ENCODE assay signal across 13 cellular contexts in the genomic region with DNA sequence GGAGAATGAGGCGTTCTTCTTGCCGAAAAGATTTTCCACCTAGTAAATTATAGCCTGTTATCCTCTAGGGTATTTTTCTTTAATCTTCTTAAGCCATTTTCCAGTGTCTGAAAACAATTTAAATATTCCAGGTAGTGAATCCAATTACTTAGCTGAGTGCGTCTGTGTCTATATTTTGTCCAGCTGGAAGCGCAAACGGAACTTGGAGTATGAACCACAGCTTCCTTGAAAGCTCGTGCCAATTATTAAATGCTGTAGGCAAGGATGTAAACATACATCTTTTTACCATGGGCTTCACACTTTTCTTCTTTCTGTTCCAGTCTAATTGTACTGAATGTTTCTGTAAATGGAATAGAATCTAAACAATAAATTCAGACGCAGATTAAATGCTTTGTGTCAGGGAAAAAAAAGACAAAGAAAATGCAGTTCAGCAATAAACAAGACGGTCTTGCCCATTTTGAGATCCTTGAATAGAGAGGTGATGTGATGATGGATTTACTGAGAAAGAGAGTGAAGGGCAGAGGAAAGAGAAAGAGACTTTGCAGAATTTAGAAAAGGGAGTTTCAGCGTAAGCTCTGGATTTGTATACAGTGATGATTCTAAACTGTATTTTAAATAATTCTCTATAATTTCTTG. TPM values are rescaled to one million over a fixed set of nuclear protein-coding genes. Genes with fewer than 3 reads are reported as not detected.
DNase-seq lines count a peak whose midpoint lies in the region; ATAC-seq and TF ChIP-seq lines count a peak whose summit lies in the region.
"Had no signal": no experiment of that assay in that cellular context is flagged by ENCODE, and none has a peak within 500 bp of the region (broad histone marks: within the 10 kb centered on the region; RNA-seq: fewer than 3 reads in every experiment).

No MANE protein-coding gene starts in this region.

- TF ChIP-seq POLR2A in vagina (IDR thresholded peaks at IDR 0.05), result no peak

- H3K27me3 Mint-ChIP-seq in stimulated activated naive CD8-positive, alpha-beta T cell treated with anti-CD3 and anti-CD28 coated beads, Interleukin-15, Interleukin-2, amounts not matched to agents 100 ng/mL and 50 ng/mL, for 24 hours, result peaks cover 38% of the 10 kb centered on the region
- H3K27me3 Mint-ChIP-seq in stimulated activated naive CD8-positive, alpha-beta T cell treated with anti-CD3 and anti-CD28 coated beads, Interleukin-15, amount 100 ng/mL, for 72 hours, result peaks cover 49% of the 10 kb centered on the region
- peaks cover 4 to 6% of the 10 kb centered on the region in 2 donors for H3K27me3 Mint-ChIP-seq in natural killer cell (ENCODE audit: low read depth in 2 of 2)

- no peaks in the 10 kb centered on the region for H3K9me3 ChIP-seq in colonic mucosa
- no peaks in the 10 kb centered on the region for H3K9me3 ChIP-seq in vagina

- no peak for ATAC-seq in stimulated activated naive CD8-positive, alpha-beta T cell treated with anti-CD3 and anti-CD28 coated beads, Interleukin-15, amount 100 ng/mL, for 72 hours
- no peak for ATAC-seq in natural killer cell
- ATAC-seq: esophagus mucosa; stimulated activated naive CD8-positive, alpha-beta T cell treated with anti-CD3 and anti-CD28 coated beads, Interleukin-15, Interleukin-2, amounts not matched to agents 100 U/mL and 50 U/mL, for 24 hours had no signal

- peak overlapping the region; percentile 48 for H3K4me3 ChIP-seq in colonic mucosa
- H3K4me3 ChIP-seq in vagina, result peak overlapping the region; percentile 72 to 93

- H3K4me1 Mint-ChIP-seq in stimulated activated naive CD8-positive, alpha-beta T cell treated with anti-CD3 and anti-CD28 coated beads, Interleukin-15, Interleukin-2, amounts not matched to agents 100 ng/mL and 50 ng/mL, for 24 hours (ENCODE audit: low read depth), result peaks cover 25% of the 10 kb centered on the region
- peaks cover 22% of the 10 kb centered on the region for H3K4me1 Mint-ChIP-seq in stimulated activated naive CD8-positive, alpha-beta T cell treated with anti-CD3 and anti-CD28 coated beads, Interleukin-15, amount 100 ng/mL, for 72 hours
- H3K4me1 Mint-ChIP-seq in natural killer cell, result peaks cover 41 to 57% of the 10 kb centered on the region in 2 donors

- H3K27ac ChIP-seq in colonic mucosa (no peak overlapping the region), vagina (no peak overlapping the region)

- intact Hi-C loops in colonic mucosa (cut with DNase I) (loop anchor here (2.0 to 10.0 kb wide), 3 partner anchors 171 to 588 kb away; no protein-coding TSS in a partner anchor), natural killer cell (cut with micrococcal nuclease) (loop anchor here (2.0 to 5.0 kb wide), 4 partner anchors 23 to 171 kb away; no protein-coding TSS in a partner anchor), vagina (cut with DNase I) (loop anchor here (2.0 to 5.0 kb wide), 2 partner anchors 253 to 587 kb away; no protein-coding TSS in a partner anchor), posterior cingulate gyrus (cut with DNase I) (loop anchor here (5.0 kb wide), 1 partner anchor 588 kb away; no protein-coding TSS in a partner anchor)

- no peaks in the 10 kb centered on the region for H3K36me3 ChIP-seq in colonic mucosa
- H3K36me3 ChIP-seq in vagina, result no peaks in the 10 kb centered on the region

- no peaks in the 10 kb centered on the region for H3K36me3 Mint-ChIP-seq in stimulated activated naive CD8-positive, alpha-beta T cell treated with anti-CD3 and anti-CD28 coated beads, Interleukin-15, Interleukin-2, amounts not matched to agents 100 ng/mL and 50 ng/mL, for 24 hours (ENCODE audit: low read depth)
- no peaks in the 10 kb centered on the region for H3K36me3 Mint-ChIP-seq in natural killer cell

- H3K4me1 ChIP-seq in colonic mucosa, result no peaks in the 10 kb centered on the region
- H3K4me1 ChIP-seq in vagina, result peaks cover 17% of the 10 kb centered on the region

- TF ChIP-seq CTCF in colonic mucosa (IDR thresholded peaks at IDR 0.05) (no peak), natural killer cell (IDR thresholded peaks at IDR 0.05) (no peak), vagina (IDR thresholded peaks at IDR 0.05) (no peak)

- no peaks in the 10 kb centered on the region for H3K9me3 Mint-ChIP-seq in stimulated activated naive CD8-positive, alpha-beta T cell treated with anti-CD3 and anti-CD28 coated beads, Interleukin-15, Interleukin-2, amounts not matched to agents 100 ng/mL and 50 ng/mL, for 24 hours
- no peaks in the 10 kb centered on the region for H3K9me3 Mint-ChIP-seq in stimulated activated naive CD8-positive, alpha-beta T cell treated with anti-CD3 and anti-CD28 coated beads, Interleukin-15, amount 100 ng/mL, for 72 hours
- no peaks in the 10 kb centered on the region for H3K9me3 Mint-ChIP-seq in natural killer cell
- H3K9me3 Mint-ChIP-seq: activated CD4-positive, alpha-beta T cell treated with anti-CD3 and anti-CD28 coated beads, Interleukin-2, amount 10 ng/mL, durations not matched to agents 7 days and 5 days had no signal

- H3K27me3 ChIP-seq in colonic mucosa (no peaks in the 10 kb centered on the region), vagina (no peaks in the 10 kb centered on the region)

- peak overlapping the region; percentile 84 for H3K4me3 Mint-ChIP-seq in stimulated activated naive CD8-positive, alpha-beta T cell treated with anti-CD3 and anti-CD28 coated beads, Interleukin-15, Interleukin-2, amounts not matched to agents 100 ng/mL and 50 ng/mL, for 24 hours
- no peak overlapping the region for H3K4me3 Mint-ChIP-seq in stimulated activated naive CD8-positive, alpha-beta T cell treated with anti-CD3 and anti-CD28 coated beads, Interleukin-15, amount 100 ng/mL, for 72 hours
- peak overlapping the region; percentile 92 for H3K4me3 Mint-ChIP-seq in natural killer cell

- DNase-seq in stimulated activated naive CD8-positive, alpha-beta T cell treated with anti-CD3 and anti-CD28 coated beads, Interleukin-15, amount 100 ng/mL, for 72 hours, result no peak
- DNase-seq in colonic mucosa, result no peak
- no peak for DNase-seq in natural killer cell
- no peak for DNase-seq in vagina (ENCODE audit: extremely low spot score in 2 of 2)
- DNase-seq in posterior cingulate gyrus, result no peak
- no peak for DNase-seq in occipital lobe (lab: John Stamatoyannopoulos, UW)
- no peak for DNase-seq in NCI-H2196 treated with DMSO at 0.1 percent for 48 hours (lab: John Stamatoyannopoulos, UW; ENCODE audit: unreplicated experiment)
- DNase-seq: activated CD4-positive, alpha-beta T cell treated with anti-CD3 and anti-CD28 coated beads, Interleukin-2, amount 10 ng/mL, durations not matched to agents 7 days and 5 days; NCI-H2107; SHP77 treated with DMSO at 0.1 percent for 48 hours; stimulated activated naive CD8-positive, alpha-beta T cell treated with anti-CD3 and anti-CD28 coated beads, Interleukin-15, Interleukin-2, amounts not matched to agents 100 U/mL and 50 U/mL, for 24 hours had no signal

- H3K27ac Mint-ChIP-seq in stimulated activated naive CD8-positive, alpha-beta T cell treated with anti-CD3 and anti-CD28 coated beads, Interleukin-15, Interleukin-2, amounts not matched to agents 100 ng/mL and 50 ng/mL, for 24 hours, result no peak overlapping the region
- H3K27ac Mint-ChIP-seq in stimulated activated naive CD8-positive, alpha-beta T cell treated with anti-CD3 and anti-CD28 coated beads, Interleukin-15, amount 100 ng/mL, for 72 hours, result no peak overlapping the region
- peak overlapping the region in 1 of 2 donors; percentile 78 for H3K27ac Mint-ChIP-seq in natural killer cell
- H3K27ac Mint-ChIP-seq: activated CD4-positive, alpha-beta T cell treated with anti-CD3 and anti-CD28 coated beads, Interleukin-2, amount 10 ng/mL, durations not matched to agents 7 days and 5 days had no signal

- no peak overlapping the region for H3K9ac ChIP-seq in colonic mucosa (ENCODE audit: low read depth in 2 of 2, low read length in 2 of 2)

RNA-seq across cellular contexts. Expression of a gene that starts 1.9 kb away (rescaled TPM):
- total RNA-seq in colonic mucosa, result 1 to 10 TPM; 8.3 to 9.6 TPM
- total RNA-seq in natural killer cell, result 10 to 100 TPM; 48.7 to 66.2 (median 57.7) TPM
- 32.4 TPM for total RNA-seq in vagina
- 72.5 TPM for total RNA-seq in occipital lobe

Comparison
In these comparisons a context has a peak if more than half of its experiments do, and no peak if none do; other contexts are left out.
1. H3K4me3 Mint-ChIP-seq: peak in stimulated activated naive CD8-positive, alpha-beta T cell treated with anti-CD3 and anti-CD28 coated beads, Interleukin-15, Interleukin-2, amounts not matched to agents 100 ng/mL and 50 ng/mL, for 24 hours (single experiment) and natural killer cell (single experiment); none in stimulated activated naive CD8-positive, alpha-beta T cell treated with anti-CD3 and anti-CD28 coated beads, Interleukin-15, amount 100 ng/mL, for 72 hours (0 of 2).